1 cellular context compared by ENCODE assay signal in genomic region chr16:8781797-8782196, GRCh38.
TF ChIP-seq lines count a peak whose summit lies in the region.

No MANE protein-coding gene starts in this region.

TF ChIP-seq in H1, 55 proteins besides CTCF, POLR2A, EP300 and RAD21:
- no peak for TF ChIP-seq BACH1 (IDR thresholded peaks at IDR 0.05; ENCODE audit: low read length)
- TF ChIP-seq ASH2L (IDR thresholded peaks at IDR 0.05; ENCODE audit: low read length) = no peak
- no peak for TF ChIP-seq BCL11A (IDR thresholded peaks at IDR 0.05; ENCODE audit: low read depth in 2 of 2, low read length in 2 of 2)
- TF ChIP-seq CREB1 (IDR thresholded peaks at IDR 0.05) = no peak
- no peak for TF ChIP-seq SRF (IDR thresholded peaks at IDR 0.05; ENCODE audit: low read depth, low read length)
- no peak for TF ChIP-seq CHD1 (IDR thresholded peaks at IDR 0.05; ENCODE audit: low read depth, low read length)
- no peak for TF ChIP-seq JUN (IDR thresholded peaks at IDR 0.05; ENCODE audit: low read depth, low read length)
- TF ChIP-seq HDAC2 (IDR thresholded peaks at IDR 0.05; ENCODE audit: borderline replicate concordance in 1 of 2, low read depth in 2 of 2, low read length in 2 of 2) = no peak
